ENCODE assay signal across 13 cellular contexts in genomic region chr6:53912661-53913060, GRCh38.
DNase-seq lines count a peak whose midpoint lies in the region; ATAC-seq and TF ChIP-seq lines count a peak whose summit lies in the region.
"Had no signal": no experiment of that assay in that cellular context is flagged by ENCODE, and none has a peak within 500 bp of the region (broad histone marks: within the 10 kb centered on the region; RNA-seq: fewer than 3 reads in every experiment).

No MANE protein-coding gene starts in this region.

- intact Hi-C loops in Caco-2 (cut with micrococcal nuclease; ENCODE audit: unreplicated experiment), result no loop called here

- peaks cover 8% of the 10 kb centered on the region; the same call in 1 of the 2 replicates for H3K4me1 ChIP-seq in Caco-2

- no peaks in the 10 kb centered on the region for H3K27me3 Mint-ChIP-seq in Caco-2 (ENCODE audit: insufficient read depth, unreplicated experiment)
- H3K27me3 Mint-ChIP-seq: CD8-positive, alpha-beta memory T cell had no signal

- TF ChIP-seq CTCF in Caco-2 (IDR thresholded peaks at IDR 0.05; ENCODE audit: insufficient read depth in 1 of 2, low read depth in 1 of 2, low read length in 1 of 2, severe bottlenecking in 1 of 2, unreplicated experiment in 1 of 2), result no peak

- H3K27me3 ChIP-seq in Caco-2 (replicated peaks; ENCODE audit: control insufficient read depth, insufficient read depth, low read length), result no peaks in the 10 kb centered on the region

- no TSS peak for BruUV-seq in Caco-2 (replicated peaks; lab: Mats Ljungman, UMichigan)

- no peak overlapping the region for H3K4me3 ChIP-seq in Caco-2 (ENCODE audit: low read depth, low read length)
- H3K4me3 ChIP-seq: HAP-1 had no signal

- H3K27ac Mint-ChIP-seq in Caco-2 (ENCODE audit: unreplicated experiment), result no peak overlapping the region
- H3K27ac Mint-ChIP-seq: CD8-positive, alpha-beta memory T cell had no signal

- H3K9me3 ChIP-seq in Caco-2, result no peaks in the 10 kb centered on the region
- H3K9me3 ChIP-seq: HAP-1 had no signal

- peaks cover 16% of the 10 kb centered on the region for H3K4me1 Mint-ChIP-seq in Caco-2 (ENCODE audit: low read depth, unreplicated experiment)
- H3K4me1 Mint-ChIP-seq: CD8-positive, alpha-beta memory T cell had no signal

- DNase-seq in SK-MEL-5 (ENCODE audit: low read depth, low spot score) (peak; percentile 90), foreskin melanocyte (peak; percentile 84), medulla oblongata (ENCODE audit: extremely low spot score) (peak; percentile 69), NCI-H128 (lab: John Stamatoyannopoulos, UW; ENCODE audit: unreplicated experiment) (no peak), Caco-2 (no peak)
- DNase-seq: Calu3; CD8-positive, alpha-beta memory T cell; DMS 273 treated with DMSO at 0.1 percent for 48 hours; GOT3 had no signal

- peaks cover 51% of the 10 kb centered on the region for H3K36me3 Mint-ChIP-seq in Caco-2 (ENCODE audit: insufficient read depth, unreplicated experiment)

- H3K27ac ChIP-seq in temporal lobe (ENCODE audit: low read depth, low read length), result peak overlapping the region; percentile 33
- H3K27ac ChIP-seq: HL-60 had no signal

- no peak overlapping the region for H3K4me3 Mint-ChIP-seq in Caco-2 (ENCODE audit: unreplicated experiment)
- H3K4me3 Mint-ChIP-seq: CD8-positive, alpha-beta memory T cell had no signal

- POLR2A ChIA-PET in Caco-2 (lab: Charles Lee), result no interaction called here

- no peak for ATAC-seq in GM21786 (IDR thresholded peaks at IDR 0.05; ENCODE audit: unreplicated experiment)

- CTCF ChIA-PET in Caco-2 (lab: Charles Lee), result no interaction called here

- H3K9me3 Mint-ChIP-seq in Caco-2 (ENCODE audit: unreplicated experiment), result no peaks in the 10 kb centered on the region
- H3K9me3 Mint-ChIP-seq: CD8-positive, alpha-beta memory T cell had no signal

- H3K36me3 ChIP-seq in Caco-2 (ENCODE audit: control insufficient read depth, insufficient read depth, low read length), result peaks cover 2% of the 10 kb centered on the region; the same call in 1 of the 2 replicates

- in situ Hi-C loops in SK-MEL-5 (cut with HindIII; ENCODE audit: low pct_unique_long_range_greater_than_20kb, low sequenced_read_pairs), result no loop called here

Comparison
In these comparisons a context has a peak if more than half of its experiments do, and no peak if none do; other contexts are left out.
1. DNase-seq: peak in SK-MEL-5 (single experiment), foreskin melanocyte (single experiment) and medulla oblongata (single experiment); none in NCI-H128 (single experiment) and Caco-2 (0 of 2).